8 cellular contexts compared by ENCODE assay signal in genomic region chr7:55546826-55547225, GRCh38. TPM values are rescaled to one million over a fixed set of nuclear protein-coding genes. Genes with fewer than 3 reads are reported as not detected.
DNase-seq lines count a peak whose midpoint lies in the region; ATAC-seq and TF ChIP-seq lines count a peak whose summit lies in the region.

No MANE protein-coding gene starts in this region.

- intact Hi-C loops in Right ventricle myocardium inferior (cut with DNase I) = no loop called here

- TF ChIP-seq POLR2A in NB4 (IDR thresholded peaks at IDR 0.05; ENCODE audit: extremely low read depth, insufficient read length) = no peak

- no peak overlapping the region for H3K4me3 ChIP-seq in BJ (ENCODE audit: low read depth, low read length)
- no peak overlapping the region for H3K4me3 ChIP-seq in NB4 (ENCODE audit: low read depth, low read length)
- no peak overlapping the region for H3K4me3 ChIP-seq in coronary artery

- H3K9me3 Mint-ChIP-seq in activated T-cell treated with anti-CD3 and anti-CD28 coated beads, Interleukin-2, amount 50 U/mL, for 72 hours = no peaks in the 10 kb centered on the region

- CTCF ChIA-PET in BJ (lab: Yijun Ruan, JAX) = interaction anchor here (1.4 kb wide), 1 partner anchor 9 kb away, joined by 5 read pairs; no protein-coding TSS in a partner anchor

- no peaks in the 10 kb centered on the region for H3K27me3 ChIP-seq in BJ (ENCODE audit: control insufficient read depth, insufficient read depth, low read length)

- H3K27me3 Mint-ChIP-seq in activated T-cell treated with anti-CD3 and anti-CD28 coated beads, Interleukin-2, amount 50 U/mL, for 72 hours (ENCODE audit: low read depth) = no peaks in the 10 kb centered on the region

- H3K4me3 Mint-ChIP-seq in activated T-cell treated with anti-CD3 and anti-CD28 coated beads, Interleukin-2, amount 50 U/mL, for 72 hours = peak overlapping the region in 1 of 2 donors; percentile 20

- DNase-seq in BJ (ENCODE audit: low read depth) = peak; percentile 28
- peak; percentile 84 for DNase-seq in NB4 (ENCODE audit: low read depth)
- DNase-seq in activated T-cell treated with anti-CD3 and anti-CD28 coated beads, Interleukin-2, amount 50 U/mL, for 72 hours = peak; percentile 68 to 70
- DNase-seq in Right ventricle myocardium inferior (ENCODE audit: missing footprints) = no peak
- peak; percentile 50 to 56 for DNase-seq in stimulated activated CD4-positive, alpha-beta T cell treated with anti-CD3 and anti-CD28 coated beads, Interleukin-2, amount 100 ng/mL, for 24 hours
- DNase-seq in NAMALWA (ENCODE audit: low spot score) = no peak
- DNase-seq in coronary artery (ENCODE audit: low spot score) = no peak

- TF ChIP-seq CTCF in BJ (IDR thresholded peaks at IDR 0.05; ENCODE audit: insufficient read depth, low read depth, low read length) (no peak), NB4 (IDR thresholded peaks at IDR 0.05; ENCODE audit: low read depth, low read length) (no peak), coronary artery (IDR thresholded peaks at IDR 0.05) (no peak)

- H3K36me3 ChIP-seq in BJ (ENCODE audit: control insufficient read depth, insufficient read depth, low read length) = no peaks in the 10 kb centered on the region

- peak; percentile 34 for ATAC-seq in GM18861 (IDR thresholded peaks at IDR 0.05; ENCODE audit: unreplicated experiment)
- ATAC-seq in activated T-cell treated with anti-CD3 and anti-CD28 coated beads, Interleukin-2, amount 50 U/mL, for 72 hours (replicated peaks in 1 of 2) = peak; percentile 97 to 98
- peak; percentile 83 for ATAC-seq in Right ventricle myocardium inferior

- no peak overlapping the region for H3K27ac ChIP-seq in coronary artery

- peaks cover 11 to 19% of the 10 kb centered on the region in 2 donors for H3K36me3 Mint-ChIP-seq in activated T-cell treated with anti-CD3 and anti-CD28 coated beads, Interleukin-2, amount 50 U/mL, for 72 hours (ENCODE audit: insufficient read depth in 2 of 2)

- H3K4me1 Mint-ChIP-seq in activated T-cell treated with anti-CD3 and anti-CD28 coated beads, Interleukin-2, amount 50 U/mL, for 72 hours (ENCODE audit: low read depth) = peaks cover 82% of the 10 kb centered on the region

- H3K27ac Mint-ChIP-seq in activated T-cell treated with anti-CD3 and anti-CD28 coated beads, Interleukin-2, amount 50 U/mL, for 72 hours = no peak overlapping the region

- POLR2A ChIA-PET in BJ (lab: Charles Lee) = interaction anchor here (0.6 kb wide), 1 partner anchor 44 kb away, joined by 3 read pairs; no protein-coding TSS in a partner anchor

RNA-seq across cellular contexts. Expression of gene VOPP1, which starts 25.5 kb away (rescaled TPM):
- polyA plus RNA-seq in BJ (2011; rRNA removed) = 81.9 and 83.7 TPM in 2 replicates
- 77.1 and 93.2 TPM in 2 replicates for polyA minus RNA-seq in BJ (2011; rRNA and poly(A)+ RNA removed)
- total RNA-seq in activated T-cell treated with anti-CD3 and anti-CD28 coated beads, Interleukin-2, amount 50 U/mL, for 72 hours = 10 to 100 TPM; 90.8 to 91.1 TPM
- total RNA-seq in Right ventricle myocardium inferior = 23.1 TPM

Comparison
In these comparisons a context has a peak if more than half of its experiments do, and no peak if none do; other contexts are left out.
1. DNase-seq: peak in BJ (single experiment), NB4 (single experiment), activated T-cell treated with anti-CD3 and anti-CD28 coated beads, Interleukin-2, amount 50 U/mL, for 72 hours (2 of 2) and stimulated activated CD4-positive, alpha-beta T cell treated with anti-CD3 and anti-CD28 coated beads, Interleukin-2, amount 100 ng/mL, for 24 hours (2 of 2); none in Right ventricle myocardium inferior (single experiment), NAMALWA (single experiment) and coronary artery (single experiment).
2. ATAC-seq: peak in every context shown above with its lines; median percentile 98 in activated T-cell treated with anti-CD3 and anti-CD28 coated beads, Interleukin-2, amount 50 U/mL, for 72 hours; 83 in Right ventricle myocardium inferior; 34 in GM18861.